8 cellular contexts compared by ENCODE assay signal in the genomic region with DNA sequence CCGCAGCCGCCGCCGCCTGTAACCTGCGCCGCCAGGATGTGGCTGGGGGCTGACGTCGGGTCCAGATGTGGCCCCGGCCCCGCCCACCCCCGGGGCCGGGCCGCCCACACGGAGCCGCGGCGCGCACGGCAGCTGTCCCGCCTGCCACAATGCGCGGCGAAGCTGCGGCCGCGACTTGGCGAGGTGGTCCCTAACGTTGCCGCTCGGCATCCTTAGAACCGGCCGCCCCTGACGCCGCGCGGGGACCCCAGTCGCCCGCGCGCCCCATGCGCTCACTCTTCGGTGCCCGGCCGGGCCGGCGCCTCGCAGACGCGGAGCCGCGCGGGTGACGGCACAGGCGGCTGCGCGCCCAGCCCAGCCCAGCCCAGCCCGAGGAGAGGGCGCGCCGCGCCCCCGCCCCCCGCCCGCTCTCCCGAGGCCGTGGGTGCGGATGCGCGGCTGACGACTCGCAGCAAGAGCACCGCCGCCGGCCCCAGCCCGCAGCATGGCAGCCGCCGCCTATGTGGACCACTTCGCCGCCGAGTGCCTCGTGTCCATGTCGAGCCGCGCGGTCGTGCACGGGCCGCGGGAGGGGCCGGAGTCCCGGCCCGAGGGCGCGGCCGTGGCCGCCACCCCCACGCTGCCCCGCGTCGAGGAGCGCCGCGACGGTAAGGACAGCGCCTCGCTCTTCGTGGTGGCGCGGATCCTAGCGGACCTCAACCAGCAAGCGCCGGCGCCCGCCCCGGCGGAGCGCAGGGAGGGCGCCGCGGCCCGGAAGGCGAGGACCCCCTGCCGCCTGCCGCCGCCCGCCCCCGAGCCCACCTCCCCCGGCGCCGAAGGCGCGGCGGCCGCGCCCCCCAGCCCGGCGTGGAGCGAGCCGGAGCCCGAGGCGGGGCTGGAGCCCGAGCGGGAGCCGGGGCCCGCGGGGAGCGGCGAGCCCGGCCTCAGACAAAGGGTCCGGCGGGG. TPM values are rescaled to one million over a fixed set of nuclear protein-coding genes. Genes with fewer than 3 reads are reported as not detected.
DNase-seq lines count a peak whose midpoint lies in the region; ATAC-seq and TF ChIP-seq lines count a peak whose summit lies in the region.

Gene KLF13, plus strand, starts transcription at position 107 of the 945 bp plus-strand sequence. Its CDS starts 378 bp downstream, at position 485.

- no peaks in the 10 kb centered on the region for H3K36me3 ChIP-seq in ES-I3 (ENCODE audit: insufficient read depth, low read length)
- H3K36me3 ChIP-seq in stomach smooth muscle (ENCODE audit: control insufficient read depth in 2 of 2, insufficient read depth in 2 of 2, low read length in 2 of 2), result no peaks in the 10 kb centered on the region

- no peak for DNase-seq in Jurkat, Clone E6-1 (ENCODE audit: low read depth, low spot score)
- DNase-seq in activated CD8-positive, alpha-beta memory T cell treated with anti-CD3 and anti-CD28 coated beads, Interleukin-2, amount 50 U/mL, for 4 hours, result peak; percentile 72
- peak; percentile 88 to 92 for DNase-seq in erythroblast (lab: John Stamatoyannopoulos, UW)
- no peak for DNase-seq in myocyte (ENCODE audit: low read depth)
- no peak for DNase-seq in NCI-H2196 (lab: John Stamatoyannopoulos, UW; ENCODE audit: unreplicated experiment)

- H3K4me1 ChIP-seq in ES-I3 (ENCODE audit: insufficient read depth, low read length) (peaks cover 11% of the 10 kb centered on the region), stomach smooth muscle (ENCODE audit: control insufficient read depth, insufficient read depth, low read length) (peaks cover 41% of the 10 kb centered on the region)

- H3K4me3 ChIP-seq in Jurkat, Clone E6-1 (ENCODE audit: low read length), result peak within 1 kb of the TSS; percentile 62
- H3K4me3 ChIP-seq in stomach smooth muscle (ENCODE audit: low read length in 2 of 2), result peak within 1 kb of the TSS; percentile 50 to 84

- H3K27ac ChIP-seq in stomach smooth muscle (ENCODE audit: low read length), result peak within 1 kb of the TSS; percentile 92

- H3K9me3 ChIP-seq in ES-I3 (ENCODE audit: control insufficient read depth, insufficient read depth, low read length) (no peaks in the 10 kb centered on the region), stomach smooth muscle (ENCODE audit: control insufficient read depth in 2 of 2, low read length in 2 of 2) (no peaks in the 10 kb centered on the region)

- ATAC-seq in GM21619 (IDR thresholded peaks at IDR 0.05; ENCODE audit: unreplicated experiment), result peak; percentile 43

- H3K9ac ChIP-seq in ES-I3 (ENCODE audit: low read depth, low read length) (peak within 1 kb of the TSS; percentile 73), stomach smooth muscle (ENCODE audit: low read length in 2 of 2) (peak within 1 kb of the TSS; percentile 70 to 78)

- H3K27me3 ChIP-seq in stomach smooth muscle (ENCODE audit: control insufficient read depth in 1 of 2, insufficient read depth in 2 of 2, low read length in 2 of 2), result no peaks in the 10 kb centered on the region

- peak; percentile 53 for TF ChIP-seq POLR2A in erythroblast (IDR thresholded peaks at IDR 0.05; ENCODE audit: low read length)

RNA-seq across cellular contexts. Expression of gene KLF13, which starts in this region (rescaled TPM):
- 58.9 TPM for polyA plus RNA-seq in Jurkat, Clone E6-1 (2012; ENCODE audit: insufficient read depth, insufficient read length)
- total RNA-seq in myocyte, result 51.9 and 61.2 TPM in 2 replicates
- 28.0 TPM for polyA plus RNA-seq in myocyte (2012)

Comparison
In these comparisons a context has a peak if more than half of its experiments do, and no peak if none do; other contexts are left out.
1. DNase-seq: peak in activated CD8-positive, alpha-beta memory T cell treated with anti-CD3 and anti-CD28 coated beads, Interleukin-2, amount 50 U/mL, for 4 hours (single experiment) and erythroblast (2 of 2); none in Jurkat, Clone E6-1 (single experiment), myocyte (single experiment) and NCI-H2196 (single experiment).